13 cellular contexts compared by ENCODE assay signal in genomic region chr2:205748660-205749059, GRCh38.
DNase-seq lines count a peak whose midpoint lies in the region; ATAC-seq, FAIRE-seq and TF ChIP-seq lines count a peak whose summit lies in the region.
"Had no signal": no experiment of that assay in that cellular context is flagged by ENCODE, and none has a peak within 500 bp of the region (broad histone marks: within the 10 kb centered on the region; RNA-seq: fewer than 3 reads in every experiment).

No MANE protein-coding gene starts in this region.

- ATAC-seq in IMR-90 (ENCODE audit: low read depth) (no peak), GM18511 (IDR thresholded peaks at IDR 0.05; ENCODE audit: unreplicated experiment) (no peak), GM18861 (IDR thresholded peaks at IDR 0.05; ENCODE audit: unreplicated experiment) (no peak)

- no peak overlapping the region for H2BK20ac ChIP-seq in IMR-90 (ENCODE audit: low read depth, low read length)

- no peak for TF ChIP-seq CTCF in IMR-90 (conservative IDR thresholded peaks at IDR 0.05; ENCODE audit: low read depth, low read length)
- no peak for TF ChIP-seq CTCF in bronchial epithelial cell (IDR thresholded peaks at IDR 0.05; ENCODE audit: insufficient read depth, low read length, severe bottlenecking)

- H2BK5ac ChIP-seq in IMR-90 (ENCODE audit: low read depth, low read length, poor library complexity, severe bottlenecking) (no peak overlapping the region), mesendoderm (ENCODE audit: low read length) (no peak overlapping the region)

- H2AK9ac ChIP-seq in IMR-90 (replicated peaks; ENCODE audit: low read depth, low read length, poor library complexity) = no peak overlapping the region

- H3K36me3 ChIP-seq in IMR-90 (ENCODE audit: control insufficient read depth, insufficient read depth, low read length) = peaks cover 77% of the 10 kb centered on the region
- H3K36me3 ChIP-seq in bronchial epithelial cell (ENCODE audit: control insufficient read depth, insufficient read depth, low read length) = no peaks in the 10 kb centered on the region
- H3K36me3 ChIP-seq in mesendoderm (ENCODE audit: control insufficient read depth, insufficient read depth, low read length) = peaks cover 5% of the 10 kb centered on the region
- H3K36me3 ChIP-seq in CD8-positive, alpha-beta memory T cell (ENCODE audit: insufficient read depth, low read length) = no peaks in the 10 kb centered on the region

- no peak overlapping the region for H3K18ac ChIP-seq in IMR-90 (ENCODE audit: low read depth, low read length)
- no peak overlapping the region for H3K18ac ChIP-seq in mesendoderm (ENCODE audit: low read length)

- in situ Hi-C loops in IMR-90 (cut with MboI; ENCODE audit: low sequenced_read_pairs) = no loop called here

- peak; percentile 58 for DNase-seq in ELR (ENCODE audit: low read depth)
- DNase-seq in IMR-90 = peak; percentile 41
- DNase-seq in bronchial epithelial cell (ENCODE audit: low read depth) = peak; percentile 98
- peak; percentile 31 for DNase-seq in mesendoderm
- DNase-seq in CD8-positive, alpha-beta memory T cell = no peak
- no peak for DNase-seq in OCI-M1 (lab: John Stamatoyannopoulos, UW)
- DNase-seq: activated gamma-delta T cell treated with Interleukin-2 at 50 U/mL for 16 hours, MV-4-11, NCI-H526 had no signal

- H3K4me1 Mint-ChIP-seq in CD8-positive, alpha-beta memory T cell = no peaks in the 10 kb centered on the region

- H2AK5ac ChIP-seq in IMR-90 (ENCODE audit: low read depth, low read length) = no peak overlapping the region
- no peak overlapping the region for H2AK5ac ChIP-seq in mesendoderm (ENCODE audit: low read length)

- peaks cover 10% of the 10 kb centered on the region for H3K9me1 ChIP-seq in IMR-90 (ENCODE audit: insufficient read depth, low read length)

- H3K4me2 ChIP-seq in IMR-90 (ENCODE audit: low read depth, low read length) = no peak overlapping the region
- no peak overlapping the region for H3K4me2 ChIP-seq in mesendoderm (ENCODE audit: low read length)
- H3K4me2 ChIP-seq: BLaER1 treated with 17β-estradiol and CSF1 and Interleukin-3, amounts not matched to agents 10 nM and 100 nM had no signal

- CTCF ChIA-PET in IMR-90 (lab: Yijun Ruan, JAX) = no interaction called here
- CTCF ChIA-PET in CD8-positive, alpha-beta memory T cell (lab: Charles Lee) = interaction anchor here (1.1 kb wide), 1 partner anchor 13 kb away, joined by 3 read pairs; no protein-coding TSS in a partner anchor

- H3K27me3 ChIP-seq in IMR-90 (ENCODE audit: control insufficient read depth, insufficient read depth, low read length) (no peaks in the 10 kb centered on the region), bronchial epithelial cell (ENCODE audit: control insufficient read depth, insufficient read depth, low read length) (no peaks in the 10 kb centered on the region), mesendoderm (ENCODE audit: insufficient read depth, low read length, poor library complexity) (no peaks in the 10 kb centered on the region)
- H3K27me3 ChIP-seq in CD8-positive, alpha-beta memory T cell (ENCODE audit: insufficient read depth, low read length, poor library complexity, severe bottlenecking) = no peaks in the 10 kb centered on the region
- H3K27me3 ChIP-seq: BLaER1 treated with 17β-estradiol and CSF1 and Interleukin-3, amounts not matched to agents 10 nM and 100 nM had no signal

- H3K27me3 Mint-ChIP-seq in CD8-positive, alpha-beta memory T cell = peaks cover 7 to 32% of the 10 kb centered on the region in 2 donors

- no peaks in the 10 kb centered on the region for H3K4me1 ChIP-seq in IMR-90 (ENCODE audit: control insufficient read depth, insufficient read depth, low read length)
- no peaks in the 10 kb centered on the region for H3K4me1 ChIP-seq in mesendoderm (ENCODE audit: control insufficient read depth, low read depth, low read length)
- H3K4me1 ChIP-seq in CD8-positive, alpha-beta memory T cell (ENCODE audit: insufficient read depth, low read length) = no peaks in the 10 kb centered on the region

- H4K5ac ChIP-seq in IMR-90 (ENCODE audit: low read depth, low read length) (no peak overlapping the region), mesendoderm (ENCODE audit: low read length) (no peak overlapping the region)

- TF ChIP-seq POLR2A in IMR-90 (IDR thresholded peaks at IDR 0.05; ENCODE audit: low read depth, low read length) = no peak

- H2BK120ac ChIP-seq in IMR-90 (ENCODE audit: low read depth, low read length) = no peak overlapping the region
- no peak overlapping the region for H2BK120ac ChIP-seq in mesendoderm (ENCODE audit: low read depth, low read length)

- H3K4me3 ChIP-seq in IMR-90 (ENCODE audit: insufficient read depth, low read depth, low read length) (no peak overlapping the region), bronchial epithelial cell (ENCODE audit: low read depth, low read length) (no peak overlapping the region), mesendoderm (ENCODE audit: low read length) (no peak overlapping the region)
- no peak overlapping the region for H3K4me3 ChIP-seq in CD8-positive, alpha-beta memory T cell (ENCODE audit: low read length)
- H3K4me3 ChIP-seq: BLaER1 treated with 17β-estradiol and CSF1 and Interleukin-3, amounts not matched to agents 10 nM and 100 nM; coronary artery had no signal

- H3K23ac ChIP-seq in IMR-90 (ENCODE audit: low read depth, low read length) (no peak overlapping the region; the same call in 1 of the 2 replicates), mesendoderm (ENCODE audit: low read length) (no peak overlapping the region)

- H3K9ac ChIP-seq in IMR-90 (ENCODE audit: low read depth, low read length) = no peak overlapping the region
- no peak overlapping the region for H3K9ac ChIP-seq in mesendoderm (ENCODE audit: low read length)
- H3K9ac ChIP-seq: BLaER1 treated with 17β-estradiol and CSF1 and Interleukin-3, amounts not matched to agents 10 nM and 100 nM had no signal

- intact Hi-C loops in IMR-90 (cut with micrococcal nuclease) = no loop called here

- H3K27ac ChIP-seq in IMR-90 (ENCODE audit: insufficient read depth, low read length) = no peak overlapping the region
- H3K27ac ChIP-seq in mesendoderm (ENCODE audit: low read depth, low read length) = no peak overlapping the region
- no peak overlapping the region for H3K27ac ChIP-seq in CD8-positive, alpha-beta memory T cell (ENCODE audit: low read depth, low read length)
- H3K27ac ChIP-seq: BLaER1 treated with 17β-estradiol and CSF1 and Interleukin-3, amounts not matched to agents 10 nM and 100 nM; coronary artery had no signal

- no peak overlapping the region for H4K91ac ChIP-seq in IMR-90 (ENCODE audit: insufficient read depth, low read depth, low read length)

- H3K56ac ChIP-seq in IMR-90 (ENCODE audit: extremely low read depth, insufficient read depth, low read length) (no peak overlapping the region), mesendoderm (ENCODE audit: low read length) (no peak overlapping the region)

- no peak overlapping the region for H2AFZ ChIP-seq in IMR-90 (replicated peaks; ENCODE audit: low read length, poor library complexity)

- TF ChIP-seq RAD21 in IMR-90 (IDR thresholded peaks at IDR 0.05; ENCODE audit: low read length) = no peak

- H3K9me3 Mint-ChIP-seq in CD8-positive, alpha-beta memory T cell = no peaks in the 10 kb centered on the region

- no peaks in the 10 kb centered on the region for H3K36me3 Mint-ChIP-seq in CD8-positive, alpha-beta memory T cell

- H3K79me1 ChIP-seq in IMR-90 (ENCODE audit: low read depth in 1 of 2, low read length in 2 of 2) = no peaks in the 10 kb centered on the region; a peak in 1 of 4 replicates
- H3K79me1 ChIP-seq in mesendoderm (ENCODE audit: low read length) = no peaks in the 10 kb centered on the region

- H3K9me3 ChIP-seq in IMR-90 (ENCODE audit: control insufficient read depth, insufficient read depth, low read length) = no peaks in the 10 kb centered on the region
- H3K9me3 ChIP-seq in CD8-positive, alpha-beta memory T cell (ENCODE audit: low read length) = no peaks in the 10 kb centered on the region
- H3K9me3 ChIP-seq: BLaER1 treated with 17β-estradiol and CSF1 and Interleukin-3, amounts not matched to agents 10 nM and 100 nM had no signal

- H4K20me1 ChIP-seq in IMR-90 (ENCODE audit: insufficient read depth, low read length) = no peaks in the 10 kb centered on the region

- peak; percentile 98 for FAIRE-seq in bronchial epithelial cell (lab: Jason Lieb, UNC)

- no TSS peak for BruUV-seq in IMR-90 (replicated peaks; lab: Mats Ljungman, UMichigan)

- dilution Hi-C loops in IMR-90 (cut with HindIII; ENCODE audit: low sequenced_read_pairs, unreplicated experiment) = no loop called here

- H4K8ac ChIP-seq in IMR-90 (ENCODE audit: low read depth in 2 of 2, low read length in 2 of 2) = no peak overlapping the region
- no peak overlapping the region for H4K8ac ChIP-seq in mesendoderm (ENCODE audit: low read depth, low read length)

- H2BK15ac ChIP-seq in IMR-90 (ENCODE audit: low read depth, low read length) = no peak overlapping the region
- H2BK15ac ChIP-seq in mesendoderm (replicated peaks; ENCODE audit: low read depth) = no peak overlapping the region

- no peaks in the 10 kb centered on the region for H3K79me2 ChIP-seq in mesendoderm (ENCODE audit: control insufficient read depth, insufficient read depth, low read length)

- no peak overlapping the region for H3K27ac Mint-ChIP-seq in CD8-positive, alpha-beta memory T cell

- POLR2A ChIA-PET in IMR-90 (lab: Charles Lee; ENCODE audit: unreplicated experiment) = no interaction called here
- POLR2A ChIA-PET in CD8-positive, alpha-beta memory T cell (lab: Charles Lee) = no interaction called here

- no CpG with 5 or more reads among the region's 2 CpGs for WGBS in IMR-90 (ENCODE audit: extremely low coverage in 2 of 2, insufficient read length in 1 of 2), 2 experiments
- WGBS in mesendoderm (ENCODE audit: extremely low coverage, insufficient coverage, low lambda C conversion rate) = no CpG with 5 or more reads among the region's 2 CpGs

- H3K4ac ChIP-seq in IMR-90 (ENCODE audit: low read depth, low read length) (no peak overlapping the region), mesendoderm (ENCODE audit: low read depth, low read length) (no peak overlapping the region)

- H3K14ac ChIP-seq in IMR-90 (replicated peaks; ENCODE audit: low read depth, low read length) = no peak overlapping the region

- no peak overlapping the region for H3K4me3 Mint-ChIP-seq in CD8-positive, alpha-beta memory T cell

TF ChIP-seq in IMR-90, 13 proteins besides CTCF, POLR2A, EP300 and RAD21 (continues in another document):
- TF ChIP-seq USF2 (IDR thresholded peaks at IDR 0.05; ENCODE audit: low read depth, low read length) = no peak

Comparison
In these comparisons a context has a peak if more than half of its experiments do, and no peak if none do; other contexts are left out.
1. DNase-seq: peak in ELR (single experiment), IMR-90 (single experiment), bronchial epithelial cell (single experiment) and mesendoderm (single experiment); none in CD8-positive, alpha-beta memory T cell (0 of 5) and OCI-M1 (single experiment).